In the genomic region with DNA sequence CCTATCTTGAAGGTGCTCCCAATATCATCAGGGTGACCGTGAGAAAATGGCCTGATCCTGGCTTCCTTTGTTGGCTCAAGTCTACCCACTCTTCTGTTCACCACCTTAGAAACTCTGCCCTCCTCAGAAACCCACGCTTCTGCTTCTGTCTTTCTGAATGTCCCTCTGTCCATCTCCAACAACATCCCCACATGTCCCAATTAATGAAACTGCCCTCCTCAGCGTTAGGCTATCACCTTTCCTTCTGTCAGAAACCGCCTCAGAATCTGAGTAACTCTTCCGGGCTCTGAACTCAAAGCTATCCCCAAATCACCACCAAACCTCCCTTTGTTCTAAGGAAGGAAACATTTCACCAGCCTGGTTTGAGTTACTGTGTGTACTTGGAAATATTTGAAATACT, we compare ENCODE assay signal across 25 cellular contexts.
DNase-seq lines count a peak whose midpoint lies in the region; ATAC-seq and TF ChIP-seq lines count a peak whose summit lies in the region.
"Had no signal": no experiment of that assay in that cellular context is flagged by ENCODE, and none has a peak within 500 bp of the region (broad histone marks: within the 10 kb centered on the region; RNA-seq: fewer than 3 reads in every experiment).

No MANE protein-coding gene starts in this region.

- H3K9me3 ChIP-seq in heart right ventricle (no peaks in the 10 kb centered on the region), gastroesophageal sphincter (no peaks in the 10 kb centered on the region), psoas muscle (no peaks in the 10 kb centered on the region)
- no peaks in the 10 kb centered on the region for H3K9me3 ChIP-seq in effector memory CD4-positive, alpha-beta T cell (ENCODE audit: control insufficient read depth, low read length)
- H3K9me3 ChIP-seq: Caco-2, lower lobe of right lung, MG63, neutrophil had no signal

- H3K4me3 ChIP-seq in heart right ventricle (no peak overlapping the region), gastroesophageal sphincter (no peak overlapping the region), psoas muscle (no peak overlapping the region)
- no peak overlapping the region for H3K4me3 ChIP-seq in effector memory CD4-positive, alpha-beta T cell (ENCODE audit: insufficient read depth, low read depth, low read length, poor library complexity, severe bottlenecking)
- H3K4me3 ChIP-seq: lower lobe of right lung, MG63 had no signal

- WGBS in heart right ventricle, 2 donors, result 75 to 80% methylated on average over 5 of the region's 5 CpGs
- WGBS in gastroesophageal sphincter (ENCODE audit: low coverage in 1 of 2), 2 donors, result 86 to 94% methylated on average over 5 of the region's 5 CpGs
- 80 to 81% (median 81%) methylated on average over 5 of the region's 5 CpGs for WGBS in psoas muscle, 3 donors

- H3K27me3 ChIP-seq in heart right ventricle (no peaks in the 10 kb centered on the region), gastroesophageal sphincter (no peaks in the 10 kb centered on the region), psoas muscle (ENCODE audit: insufficient read depth in 3 of 3, low read length in 2 of 3) (no peaks in the 10 kb centered on the region)
- no peaks in the 10 kb centered on the region for H3K27me3 ChIP-seq in effector memory CD4-positive, alpha-beta T cell (replicated peaks; ENCODE audit: control insufficient read depth, insufficient read depth, low read length, poor library complexity, severe bottlenecking)
- H3K27me3 ChIP-seq: MG63 had no signal

- H3K4me1 ChIP-seq in heart right ventricle (peaks cover 3 to 56% (median 25%) of the 10 kb centered on the region in 9 donors), gastroesophageal sphincter (peaks cover 0 to 46% (median 7%) of the 10 kb centered on the region in 3 donors), psoas muscle (peaks cover 9% of the 10 kb centered on the region)
- no peaks in the 10 kb centered on the region for H3K4me1 ChIP-seq in effector memory CD4-positive, alpha-beta T cell (ENCODE audit: control insufficient read depth, insufficient read depth, low read length, poor library complexity, severe bottlenecking)
- H3K4me1 ChIP-seq: Caco-2 had no signal

- intact Hi-C loops in heart right ventricle (cut with DNase I) (no loop called here), Right ventricle myocardium inferior (cut with DNase I) (loop anchor here (10.0 kb wide), 1 partner anchor 420 kb away; a partner anchor contains a TSS), psoas muscle (cut with DNase I) (no loop called here)

- DNase-seq in heart right ventricle (no peak), Right ventricle myocardium inferior (ENCODE audit: missing footprints) (no peak), psoas muscle (no peak), ureter (ENCODE audit: low spot score) (peak; percentile 31), activated T-cell treated with anti-CD3 and anti-CD28 coated beads for 4 hours (no peak), amniotic stem cell (lab: John Stamatoyannopoulos, UW) (no peak)
- DNase-seq in effector memory CD4-positive, alpha-beta T cell, result no peak
- DNase-seq: activated CD4-positive, alpha-beta T cell treated with anti-CD3 and anti-CD28 coated beads, Interleukin-2, amount 50 U/mL, for 1 hour; activated CD8-positive, alpha-beta memory T cell treated with anti-CD3 and anti-CD28 coated beads, Interleukin-2, amount 50 U/mL, for 48 hours; activated naive CD8-positive, alpha-beta T cell treated with anti-CD3 and anti-CD28 coated beads for 36 hours; cerebellar nuclear complex; DMS79 treated with DMSO at 0.1 percent for 48 hours; immature natural killer cell; lower lobe of right lung; MG63; NCI-H1417 treated with DMSO at 0.1 percent for 48 hours; OCI-M1; stimulated activated CD4-positive, alpha-beta T cell treated with anti-CD3 and anti-CD28 coated beads, Interleukin-4, amount 100 ng/mL, for 24 hours; stimulated activated naive CD8-positive, alpha-beta T cell treated with anti-CD3 and anti-CD28 coated beads, Interleukin-15, Interleukin-2, amounts not matched to agents 100 U/mL and 50 U/mL, for 24 hours; trophoblast cell; WERI-Rb-1 had no signal

- TF ChIP-seq CTCF in heart right ventricle (IDR thresholded peaks at IDR 0.05) (no peak), gastroesophageal sphincter (IDR thresholded peaks at IDR 0.05) (no peak), psoas muscle (IDR thresholded peaks at IDR 0.05) (no peak)

- no peak for TF ChIP-seq EP300 in gastroesophageal sphincter (IDR thresholded peaks at IDR 0.05)

- H3K36me3 ChIP-seq in heart right ventricle, result no peaks in the 10 kb centered on the region
- H3K36me3 ChIP-seq in gastroesophageal sphincter, result no peaks in the 10 kb centered on the region
- H3K36me3 ChIP-seq in psoas muscle (ENCODE audit: insufficient read depth in 1 of 2, low read depth in 1 of 2), result no peaks in the 10 kb centered on the region
- no peaks in the 10 kb centered on the region for H3K36me3 ChIP-seq in effector memory CD4-positive, alpha-beta T cell (ENCODE audit: control insufficient read depth, insufficient read depth, low read length)
- H3K36me3 ChIP-seq: lower lobe of right lung, MG63, neutrophil, WERI-Rb-1 had no signal

- no peak for TF ChIP-seq POLR2A in gastroesophageal sphincter (IDR thresholded peaks at IDR 0.05)

- ATAC-seq in heart right ventricle (no peak), Right ventricle myocardium inferior (no peak), gastroesophageal sphincter (no peak), psoas muscle (no peak)
- ATAC-seq: lower lobe of right lung; stimulated activated naive CD8-positive, alpha-beta T cell treated with anti-CD3 and anti-CD28 coated beads, Interleukin-15, Interleukin-2, amounts not matched to agents 100 U/mL and 50 U/mL, for 24 hours had no signal

- H3K27ac ChIP-seq in heart right ventricle (peak overlapping the region; percentile 21 to 88 (median 71)), gastroesophageal sphincter (peak overlapping the region in 3 of 4 donors; percentile 44 to 61 (median 48)), psoas muscle (peak overlapping the region; percentile 46)
- H3K27ac ChIP-seq in effector memory CD4-positive, alpha-beta T cell (ENCODE audit: insufficient read depth, low read length, poor library complexity, severe bottlenecking), result no peak overlapping the region
- H3K27ac ChIP-seq: epithelial cell of prostate, neutrophil, WERI-Rb-1 had no signal
